ENCODE assay signal across 8 cellular contexts in the genomic region with DNA sequence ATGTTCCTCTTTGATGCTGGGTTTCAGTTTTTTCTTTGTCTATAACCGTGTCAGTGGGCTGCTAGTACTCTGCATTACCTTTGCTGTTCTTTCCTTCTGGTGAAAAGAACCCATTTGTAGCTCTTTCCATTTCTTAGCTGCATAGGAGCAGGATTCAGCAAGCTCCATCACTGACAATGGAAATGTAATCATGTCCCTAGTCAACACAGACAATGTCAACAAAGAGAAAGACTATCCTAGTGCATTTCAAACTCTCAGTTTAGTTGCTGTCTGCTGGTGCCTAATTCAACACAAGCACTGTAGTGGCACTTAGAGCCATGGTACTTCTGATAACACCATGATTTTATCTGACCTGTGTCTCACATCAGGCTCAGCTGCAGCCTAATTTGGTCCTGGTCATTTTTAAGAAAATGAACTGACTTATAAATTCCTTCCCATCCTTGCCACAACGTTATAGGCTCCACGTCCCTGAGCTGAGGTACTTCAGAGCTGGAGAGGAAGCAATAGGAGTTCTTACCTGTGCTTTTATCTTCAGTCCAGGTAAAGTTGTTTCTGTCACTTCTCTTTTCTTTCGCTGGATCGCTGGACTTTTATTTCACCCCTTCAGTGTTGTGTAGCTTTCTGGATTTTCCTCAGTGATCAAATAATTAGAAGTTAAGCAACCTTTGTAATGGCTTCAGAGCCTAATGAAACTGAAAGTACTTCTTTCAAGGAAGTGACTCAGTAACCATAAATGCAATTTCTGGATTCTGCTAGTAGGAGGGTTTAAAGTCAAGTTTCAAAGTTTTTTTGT. TPM values are rescaled to one million over a fixed set of nuclear protein-coding genes. Genes with fewer than 3 reads are reported as not detected.
A peak's percentile ranks its signal among the peaks of the same experiment; 100 is the strongest.
DNase-seq lines count a peak whose midpoint lies in the region; ATAC-seq and TF ChIP-seq lines count a peak whose summit lies in the region.

A gene with protein sequence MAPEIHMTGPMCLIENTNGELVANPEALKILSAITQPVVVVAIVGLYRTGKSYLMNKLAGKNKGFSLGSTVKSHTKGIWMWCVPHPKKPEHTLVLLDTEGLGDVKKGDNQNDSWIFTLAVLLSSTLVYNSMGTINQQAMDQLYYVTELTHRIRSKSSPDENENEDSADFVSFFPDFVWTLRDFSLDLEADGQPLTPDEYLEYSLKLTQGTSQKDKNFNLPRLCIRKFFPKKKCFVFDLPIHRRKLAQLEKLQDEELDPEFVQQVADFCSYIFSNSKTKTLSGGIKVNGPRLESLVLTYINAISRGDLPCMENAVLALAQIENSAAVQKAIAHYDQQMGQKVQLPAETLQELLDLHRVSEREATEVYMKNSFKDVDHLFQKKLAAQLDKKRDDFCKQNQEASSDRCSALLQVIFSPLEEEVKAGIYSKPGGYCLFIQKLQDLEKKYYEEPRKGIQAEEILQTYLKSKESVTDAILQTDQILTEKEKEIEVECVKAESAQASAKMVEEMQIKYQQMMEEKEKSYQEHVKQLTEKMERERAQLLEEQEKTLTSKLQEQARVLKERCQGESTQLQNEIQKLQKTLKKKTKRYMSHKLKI (minus strand): TSS at position 700 of the 793 bp plus-strand sequence. CDS start 2,145 bp downstream, outside the sequence.

- TF ChIP-seq POLR2A in tibial nerve (IDR thresholded peaks at IDR 0.05), result no peak

- BruUV-seq in PC-3 (replicated peaks; lab: Mats Ljungman, UMichigan), result TSS peak; percentile 85

- peaks cover 10 to 26% (median 19%) of the 10 kb centered on the region in 11 experiments; a peak in 19 of 22 replicates for H3K36me3 ChIP-seq in BLaER1 treated with 17β-estradiol and CSF1 and Interleukin-3, amounts not matched to agents 10 nM and 100 nM
- H3K36me3 ChIP-seq in PC-3 (ENCODE audit: low read depth, low read length) (0 out of 2 replicates have a peak, but pooled peaks cover 8% of the 10 kb centered on the region), lower lobe of right lung (peaks cover 20% of the 10 kb centered on the region), tibial nerve (peaks cover 0 to 24% (median 0%) of the 10 kb centered on the region in 3 donors)

- CTCF ChIA-PET in PC-3 (lab: Charles Lee), result interaction anchor here (1.0 kb wide), 1 partner anchor 38 kb away, joined by 19 read pairs; no protein-coding TSS in a partner anchor

- peak within 1 kb of the TSS; percentile 71 to 90 (median 83) for H3K4me2 ChIP-seq in BLaER1 treated with 17β-estradiol and CSF1 and Interleukin-3, amounts not matched to agents 10 nM and 100 nM
- H3K4me2 ChIP-seq in PC-3 (ENCODE audit: low read length), result peak within 1 kb of the TSS; percentile 70

- peak within 1 kb of the TSS; percentile 46 for H2AFZ ChIP-seq in PC-3 (ENCODE audit: low read length)

- no peak for TF ChIP-seq EP300 in tibial nerve (IDR thresholded peaks at IDR 0.05)

- H3K9me2 ChIP-seq in PC-3 (replicated peaks; ENCODE audit: low read length), result no peaks in the 10 kb centered on the region

- H3K4me3 ChIP-seq in BLaER1 treated with 17β-estradiol and CSF1 and Interleukin-3, amounts not matched to agents 10 nM and 100 nM, result peak within 1 kb of the TSS; percentile 52 to 72 (median 65)
- H3K4me3 ChIP-seq in PC-3 (ENCODE audit: low read length), result peak within 1 kb of the TSS; percentile 63
- H3K4me3 ChIP-seq in choroid plexus epithelial cell (ENCODE audit: low read depth, low read length), result peak within 1 kb of the TSS; percentile 68
- H3K4me3 ChIP-seq in lower lobe of right lung, result peak within 1 kb of the TSS; percentile 64
- peak within 1 kb of the TSS; percentile 31 to 58 (median 39) for H3K4me3 ChIP-seq in tibial nerve

- POLR2A ChIA-PET in PC-3 (lab: Charles Lee; ENCODE audit: unreplicated experiment), result interaction anchor here (0.6 to 1.2 kb wide), 6 partner anchors 19 to 821 kb away, joined by 3 to 12 read pairs (median 4); no protein-coding TSS in a partner anchor

- DNase-seq in PC-3 (peak; percentile 70), choroid plexus epithelial cell (ENCODE audit: low read depth) (peak; percentile 84), lower lobe of right lung (no peak), tibial nerve (ENCODE audit: low spot score in 2 of 2) (no peak)
- DNase-seq in activated CD4-positive, alpha-beta T cell treated with anti-CD3 and anti-CD28 coated beads for 1 hour, result no peak

- peak within 1 kb of the TSS; percentile 60 to 81 (median 76); a peak in 21 of 22 replicates for H3K9ac ChIP-seq in BLaER1 treated with 17β-estradiol and CSF1 and Interleukin-3, amounts not matched to agents 10 nM and 100 nM
- H3K9ac ChIP-seq in PC-3 (ENCODE audit: low read length), result peak within 1 kb of the TSS; percentile 46

- peaks cover 17% of the 10 kb centered on the region for H3K79me2 ChIP-seq in PC-3 (ENCODE audit: low read length)

- no peaks in the 10 kb centered on the region for H3F3A ChIP-seq in PC-3 (ENCODE audit: low read length, unreplicated experiment)

- peak within 1 kb of the TSS; percentile 67 to 86 (median 80); a peak in 21 of 22 replicates for H3K27ac ChIP-seq in BLaER1 treated with 17β-estradiol and CSF1 and Interleukin-3, amounts not matched to agents 10 nM and 100 nM
- H3K27ac ChIP-seq in PC-3 (ENCODE audit: low read length) (peak within 1 kb of the TSS; percentile 68), lower lobe of right lung (peak within 1 kb of the TSS; percentile 88), tibial nerve (peak within 1 kb of the TSS; percentile 66 to 91 (median 82))

- intact Hi-C loops in PC-3 (cut with micrococcal nuclease), result loop anchor here (1.0 to 5.0 kb wide), 3 partner anchors 19 to 155 kb away; partner anchors contain the start of genes GBP2 and GBP7
- intact Hi-C loops in lower lobe of right lung (cut with DNase I), result no loop called here

- H3K4me1 ChIP-seq in BLaER1 treated with 17β-estradiol and CSF1 and Interleukin-3, amounts not matched to agents 10 nM and 100 nM, result peaks cover 15 to 24% (median 22%) of the 10 kb centered on the region in 10 experiments
- peaks cover 24% of the 10 kb centered on the region for H3K4me1 ChIP-seq in PC-3 (ENCODE audit: insufficient read depth, low read length)
- H3K4me1 ChIP-seq in lower lobe of right lung, result peaks cover 22% of the 10 kb centered on the region
- peaks cover 0 to 27% (median 5%) of the 10 kb centered on the region in 4 donors for H3K4me1 ChIP-seq in tibial nerve

- no peak for TF ChIP-seq CTCF in PC-3 (conservative IDR thresholded peaks at IDR 0.05; ENCODE audit: low read depth, low read length)
- TF ChIP-seq CTCF in choroid plexus epithelial cell (conservative IDR thresholded peaks at IDR 0.05; ENCODE audit: low read depth, low read length), result no peak
- TF ChIP-seq CTCF in lower lobe of right lung (IDR thresholded peaks at IDR 0.05), result no peak
- TF ChIP-seq CTCF in tibial nerve (IDR thresholded peaks at IDR 0.05), result no peak

- WGBS in tibial nerve, 2 donors, result 14% methylated on average over 5 of the region's 5 CpGs

- H3K27me3 ChIP-seq in BLaER1 treated with 17β-estradiol and CSF1 and Interleukin-3, amounts not matched to agents 10 nM and 100 nM, result no peaks in the 10 kb centered on the region
- H3K27me3 ChIP-seq in PC-3 (ENCODE audit: low read length), result no peaks in the 10 kb centered on the region
- H3K27me3 ChIP-seq in lower lobe of right lung (ENCODE audit: low read depth), result no peaks in the 10 kb centered on the region
- no peaks in the 10 kb centered on the region for H3K27me3 ChIP-seq in tibial nerve

- peaks cover 0 to 7% (median 0%) of the 10 kb centered on the region in 11 experiments; a peak in 4 of 22 replicates for H3K9me3 ChIP-seq in BLaER1 treated with 17β-estradiol and CSF1 and Interleukin-3, amounts not matched to agents 10 nM and 100 nM (replicated peaks in 1 of 11)
- H3K9me3 ChIP-seq in PC-3 (ENCODE audit: low read length), result no peaks in the 10 kb centered on the region
- no peaks in the 10 kb centered on the region for H3K9me3 ChIP-seq in lower lobe of right lung
- H3K9me3 ChIP-seq in tibial nerve, result peaks cover 0 to 4% (median 0%) of the 10 kb centered on the region in 4 donors

- ATAC-seq in GM19035 (IDR thresholded peaks at IDR 0.05; ENCODE audit: unreplicated experiment) (peak; percentile 81), HG03378 (IDR thresholded peaks at IDR 0.05; ENCODE audit: unreplicated experiment) (peak; percentile 78), PC-3 (peak; percentile 73), lower lobe of right lung (peak; percentile 78 to 91)

- no peaks in the 10 kb centered on the region for H4K20me1 ChIP-seq in BLaER1 treated with 17β-estradiol and CSF1 and Interleukin-3, amounts not matched to agents 10 nM and 100 nM
- no peaks in the 10 kb centered on the region for H4K20me1 ChIP-seq in PC-3 (ENCODE audit: low read length)

RNA-seq across cellular contexts. Expression of the gene that starts here (rescaled TPM):
- total RNA-seq in PC-3 (2014; rRNA removed) (23.3 and 24.9 TPM in 2 replicates), lower lobe of right lung (60.2 TPM), tibial nerve (10 to 100 TPM in 2 of 4 donors, 1 to 10 TPM in 2; 9.2 to 25.8 (median 11.2) TPM)

Comparison
In these comparisons a context has a peak if more than half of its experiments do, and no peak if none do; other contexts are left out.
1. DNase-seq: peak in PC-3 (single experiment) and choroid plexus epithelial cell (single experiment); none in lower lobe of right lung (single experiment), tibial nerve (0 of 2) and activated CD4-positive, alpha-beta T cell treated with anti-CD3 and anti-CD28 coated beads for 1 hour (single experiment).
2. Peak in every context shown above with its lines, with median percentiles within 50 percentile points of each other: H3K27ac ChIP-seq, H3K4me3 ChIP-seq and ATAC-seq.